1 cellular context compared by ENCODE assay signal in the genomic region with DNA sequence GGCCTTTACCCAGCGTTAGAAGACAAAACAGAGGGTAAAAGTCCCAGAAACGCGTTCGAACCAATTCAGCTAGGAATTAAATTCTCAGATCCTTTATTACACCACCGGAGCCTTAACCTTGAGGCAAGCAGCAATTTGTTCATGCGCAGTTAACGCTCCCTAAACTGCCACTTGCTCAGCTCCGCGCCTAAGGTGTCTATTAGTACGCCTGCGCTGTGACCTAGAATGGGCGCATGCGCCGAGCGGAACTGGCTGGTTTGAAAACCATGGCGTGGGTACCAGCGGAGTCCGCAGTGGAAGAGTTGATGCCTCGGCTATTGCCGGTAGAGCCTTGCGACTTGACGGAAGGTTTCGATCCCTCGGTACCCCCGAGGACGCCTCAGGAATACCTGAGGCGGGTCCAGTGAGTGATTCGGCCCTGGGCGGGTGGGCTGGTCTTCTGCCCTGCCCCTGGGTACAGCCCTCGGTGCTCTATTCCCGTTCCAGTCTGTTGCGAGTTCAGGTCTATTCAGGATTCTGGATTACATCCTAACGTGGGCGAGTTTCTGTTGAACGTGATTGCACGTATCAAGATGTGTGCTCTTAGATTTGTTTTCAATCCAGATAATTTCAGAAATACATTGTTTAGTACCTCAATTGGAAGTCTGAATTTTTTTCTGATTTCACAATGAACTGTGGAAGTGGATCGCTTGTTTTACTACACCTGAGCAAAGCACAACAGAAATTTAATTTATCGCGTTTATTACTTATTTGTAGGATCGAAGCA.
TF ChIP-seq lines count a peak whose summit lies in the region.

A gene with protein sequence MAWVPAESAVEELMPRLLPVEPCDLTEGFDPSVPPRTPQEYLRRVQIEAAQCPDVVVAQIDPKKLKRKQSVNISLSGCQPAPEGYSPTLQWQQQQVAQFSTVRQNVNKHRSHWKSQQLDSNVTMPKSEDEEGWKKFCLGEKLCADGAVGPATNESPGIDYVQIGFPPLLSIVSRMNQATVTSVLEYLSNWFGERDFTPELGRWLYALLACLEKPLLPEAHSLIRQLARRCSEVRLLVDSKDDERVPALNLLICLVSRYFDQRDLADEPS (plus strand): TSS at position 251 of the 766 bp plus-strand sequence. CDS start 16 bp downstream, at position 267.

TF ChIP-seq in K562, 482 proteins besides CTCF, POLR2A, EP300 and RAD21 (continued from another document and continues in another):
- TF ChIP-seq, protein P1, sequence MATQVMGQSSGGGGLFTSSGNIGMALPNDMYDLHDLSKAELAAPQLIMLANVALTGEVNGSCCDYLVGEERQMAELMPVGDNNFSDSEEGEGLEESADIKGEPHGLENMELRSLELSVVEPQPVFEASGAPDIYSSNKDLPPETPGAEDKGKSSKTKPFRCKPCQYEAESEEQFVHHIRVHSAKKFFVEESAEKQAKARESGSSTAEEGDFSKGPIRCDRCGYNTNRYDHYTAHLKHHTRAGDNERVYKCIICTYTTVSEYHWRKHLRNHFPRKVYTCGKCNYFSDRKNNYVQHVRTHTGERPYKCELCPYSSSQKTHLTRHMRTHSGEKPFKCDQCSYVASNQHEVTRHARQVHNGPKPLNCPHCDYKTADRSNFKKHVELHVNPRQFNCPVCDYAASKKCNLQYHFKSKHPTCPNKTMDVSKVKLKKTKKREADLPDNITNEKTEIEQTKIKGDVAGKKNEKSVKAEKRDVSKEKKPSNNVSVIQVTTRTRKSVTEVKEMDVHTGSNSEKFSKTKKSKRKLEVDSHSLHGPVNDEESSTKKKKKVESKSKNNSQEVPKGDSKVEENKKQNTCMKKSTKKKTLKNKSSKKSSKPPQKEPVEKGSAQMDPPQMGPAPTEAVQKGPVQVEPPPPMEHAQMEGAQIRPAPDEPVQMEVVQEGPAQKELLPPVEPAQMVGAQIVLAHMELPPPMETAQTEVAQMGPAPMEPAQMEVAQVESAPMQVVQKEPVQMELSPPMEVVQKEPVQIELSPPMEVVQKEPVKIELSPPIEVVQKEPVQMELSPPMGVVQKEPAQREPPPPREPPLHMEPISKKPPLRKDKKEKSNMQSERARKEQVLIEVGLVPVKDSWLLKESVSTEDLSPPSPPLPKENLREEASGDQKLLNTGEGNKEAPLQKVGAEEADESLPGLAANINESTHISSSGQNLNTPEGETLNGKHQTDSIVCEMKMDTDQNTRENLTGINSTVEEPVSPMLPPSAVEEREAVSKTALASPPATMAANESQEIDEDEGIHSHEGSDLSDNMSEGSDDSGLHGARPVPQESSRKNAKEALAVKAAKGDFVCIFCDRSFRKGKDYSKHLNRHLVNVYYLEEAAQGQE (CRISPR knock-in tag; IDR thresholded peaks at IDR 0.05; ENCODE audit: low read depth): no peak
- peak; percentile 67 for TF ChIP-seq ZBTB40 (IDR thresholded peaks at IDR 0.05)
- TF ChIP-seq ZBTB40 (CRISPR knock-in tag; IDR thresholded peaks at IDR 0.05): no peak
- TF ChIP-seq THRAP3 (IDR thresholded peaks at IDR 0.05; ENCODE audit: borderline replicate concordance): no peak
- TF ChIP-seq, protein P2, sequence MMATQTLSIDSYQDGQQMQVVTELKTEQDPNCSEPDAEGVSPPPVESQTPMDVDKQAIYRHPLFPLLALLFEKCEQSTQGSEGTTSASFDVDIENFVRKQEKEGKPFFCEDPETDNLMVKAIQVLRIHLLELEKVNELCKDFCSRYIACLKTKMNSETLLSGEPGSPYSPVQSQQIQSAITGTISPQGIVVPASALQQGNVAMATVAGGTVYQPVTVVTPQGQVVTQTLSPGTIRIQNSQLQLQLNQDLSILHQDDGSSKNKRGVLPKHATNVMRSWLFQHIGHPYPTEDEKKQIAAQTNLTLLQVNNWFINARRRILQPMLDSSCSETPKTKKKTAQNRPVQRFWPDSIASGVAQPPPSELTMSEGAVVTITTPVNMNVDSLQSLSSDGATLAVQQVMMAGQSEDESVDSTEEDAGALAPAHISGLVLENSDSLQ (IDR thresholded peaks at IDR 0.05): no peak
- no peak for TF ChIP-seq KDM1A (IDR thresholded peaks at IDR 0.05)
- peak; percentile 69 for TF ChIP-seq RBBP5 (IDR thresholded peaks at IDR 0.05; ENCODE audit: borderline replicate concordance, insufficient read depth, low read length, poor library complexity, severe bottlenecking)
- peak; percentile 85 for TF ChIP-seq KDM5B (IDR thresholded peaks at IDR 0.05; ENCODE audit: insufficient replicate concordance, low read depth, low read length)
- peak in 1 of 2 experiments; percentile 13 for TF ChIP-seq E2F6 (IDR thresholded peaks at IDR 0.05; ENCODE audit: borderline replicate concordance in 1 of 2, extremely low read depth in 1 of 2, insufficient read depth in 1 of 2, insufficient read length in 1 of 2, low read depth in 1 of 2, low read length in 1 of 2, poor library complexity in 1 of 2, severe bottlenecking in 1 of 2)
- TF ChIP-seq CBX2 (IDR thresholded peaks at IDR 0.05; ENCODE audit: insufficient read depth, low read length, poor library complexity, severe bottlenecking): no peak
- no peak for TF ChIP-seq ILF3 (IDR thresholded peaks at IDR 0.05; ENCODE audit: borderline replicate concordance)
- peak; percentile 22 for TF ChIP-seq ATF7 (IDR thresholded peaks at IDR 0.05)
- TF ChIP-seq SAP30 (IDR thresholded peaks at IDR 0.05; ENCODE audit: borderline replicate concordance, insufficient read depth, low read depth, low read length, poor library complexity, severe bottlenecking): peak; percentile 36
- no peak for TF ChIP-seq MLX (CRISPR knock-in tag; conservative IDR thresholded peaks at IDR 0.05)
- TF ChIP-seq GTF2E2 (tag; IDR thresholded peaks at IDR 0.05): no peak
- TF ChIP-seq RUNX1 (IDR thresholded peaks at IDR 0.05; ENCODE audit: low read depth): no peak
- TF ChIP-seq FOS (IDR thresholded peaks at IDR 0.05; ENCODE audit: extremely low read depth, insufficient read length): no peak
- no peak for TF ChIP-seq ELF2 (CRISPR knock-in tag; IDR thresholded peaks at IDR 0.05)
- no peak for TF ChIP-seq RB1 (IDR thresholded peaks at IDR 0.05; ENCODE audit: low read depth)
- TF ChIP-seq, protein P3, sequence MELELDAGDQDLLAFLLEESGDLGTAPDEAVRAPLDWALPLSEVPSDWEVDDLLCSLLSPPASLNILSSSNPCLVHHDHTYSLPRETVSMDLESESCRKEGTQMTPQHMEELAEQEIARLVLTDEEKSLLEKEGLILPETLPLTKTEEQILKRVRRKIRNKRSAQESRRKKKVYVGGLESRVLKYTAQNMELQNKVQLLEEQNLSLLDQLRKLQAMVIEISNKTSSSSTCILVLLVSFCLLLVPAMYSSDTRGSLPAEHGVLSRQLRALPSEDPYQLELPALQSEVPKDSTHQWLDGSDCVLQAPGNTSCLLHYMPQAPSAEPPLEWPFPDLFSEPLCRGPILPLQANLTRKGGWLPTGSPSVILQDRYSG (tag; conservative IDR thresholded peaks at IDR 0.05; ENCODE audit: low read depth): no peak
- TF ChIP-seq, protein P4, sequence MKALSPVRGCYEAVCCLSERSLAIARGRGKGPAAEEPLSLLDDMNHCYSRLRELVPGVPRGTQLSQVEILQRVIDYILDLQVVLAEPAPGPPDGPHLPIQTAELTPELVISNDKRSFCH (CRISPR knock-in tag; IDR thresholded peaks at IDR 0.05): no peak
- TF ChIP-seq, protein P4 (tag; IDR thresholded peaks at IDR 0.05): no peak
- TF ChIP-seq EP400 (IDR thresholded peaks at IDR 0.05): peak; percentile 35
- TF ChIP-seq MCM5 (IDR thresholded peaks at IDR 0.05; ENCODE audit: low read depth): no peak
- TF ChIP-seq, protein P5, sequence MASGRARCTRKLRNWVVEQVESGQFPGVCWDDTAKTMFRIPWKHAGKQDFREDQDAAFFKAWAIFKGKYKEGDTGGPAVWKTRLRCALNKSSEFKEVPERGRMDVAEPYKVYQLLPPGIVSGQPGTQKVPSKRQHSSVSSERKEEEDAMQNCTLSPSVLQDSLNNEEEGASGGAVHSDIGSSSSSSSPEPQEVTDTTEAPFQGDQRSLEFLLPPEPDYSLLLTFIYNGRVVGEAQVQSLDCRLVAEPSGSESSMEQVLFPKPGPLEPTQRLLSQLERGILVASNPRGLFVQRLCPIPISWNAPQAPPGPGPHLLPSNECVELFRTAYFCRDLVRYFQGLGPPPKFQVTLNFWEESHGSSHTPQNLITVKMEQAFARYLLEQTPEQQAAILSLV (tag; IDR thresholded peaks at IDR 0.05): no peak
- TF ChIP-seq HNRNPK (IDR thresholded peaks at IDR 0.05; ENCODE audit: low read depth, low read length, poor library complexity, severe bottlenecking): no peak
- TF ChIP-seq, protein P6, sequence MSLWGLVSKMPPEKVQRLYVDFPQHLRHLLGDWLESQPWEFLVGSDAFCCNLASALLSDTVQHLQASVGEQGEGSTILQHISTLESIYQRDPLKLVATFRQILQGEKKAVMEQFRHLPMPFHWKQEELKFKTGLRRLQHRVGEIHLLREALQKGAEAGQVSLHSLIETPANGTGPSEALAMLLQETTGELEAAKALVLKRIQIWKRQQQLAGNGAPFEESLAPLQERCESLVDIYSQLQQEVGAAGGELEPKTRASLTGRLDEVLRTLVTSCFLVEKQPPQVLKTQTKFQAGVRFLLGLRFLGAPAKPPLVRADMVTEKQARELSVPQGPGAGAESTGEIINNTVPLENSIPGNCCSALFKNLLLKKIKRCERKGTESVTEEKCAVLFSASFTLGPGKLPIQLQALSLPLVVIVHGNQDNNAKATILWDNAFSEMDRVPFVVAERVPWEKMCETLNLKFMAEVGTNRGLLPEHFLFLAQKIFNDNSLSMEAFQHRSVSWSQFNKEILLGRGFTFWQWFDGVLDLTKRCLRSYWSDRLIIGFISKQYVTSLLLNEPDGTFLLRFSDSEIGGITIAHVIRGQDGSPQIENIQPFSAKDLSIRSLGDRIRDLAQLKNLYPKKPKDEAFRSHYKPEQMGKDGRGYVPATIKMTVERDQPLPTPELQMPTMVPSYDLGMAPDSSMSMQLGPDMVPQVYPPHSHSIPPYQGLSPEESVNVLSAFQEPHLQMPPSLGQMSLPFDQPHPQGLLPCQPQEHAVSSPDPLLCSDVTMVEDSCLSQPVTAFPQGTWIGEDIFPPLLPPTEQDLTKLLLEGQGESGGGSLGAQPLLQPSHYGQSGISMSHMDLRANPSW (CRISPR knock-in tag; IDR thresholded peaks at IDR 0.05): no peak
- TF ChIP-seq HNRNPLL (IDR thresholded peaks at IDR 0.05; ENCODE audit: low read depth, low read length, poor library complexity, severe bottlenecking): peak; percentile 92
- peak; percentile 48; the same call in 1 of the 2 replicates for TF ChIP-seq POLR2AphosphoS5 (IDR thresholded peaks at IDR 0.05; ENCODE audit: control insufficient read depth, insufficient read depth, low read depth, low read length)
- TF ChIP-seq CTBP1 (IDR thresholded peaks at IDR 0.05; ENCODE audit: borderline replicate concordance): peak; percentile 34; the same call in 1 of the 2 replicates
